ENCODE assay signal across 8 cellular contexts in genomic region chr18:35582899-35583558, GRCh38. TPM values are rescaled to one million over a fixed set of nuclear protein-coding genes. Genes with fewer than 3 reads are reported as not detected.
DNase-seq lines count a peak whose midpoint lies in the region; ATAC-seq and TF ChIP-seq lines count a peak whose summit lies in the region.

No MANE protein-coding gene starts in this region.

- H3K4me3 ChIP-seq in right cardiac atrium (ENCODE audit: low read length), result peak overlapping the region; percentile 92
- H3K4me3 ChIP-seq in foreskin fibroblast (ENCODE audit: low read depth in 1 of 2, low read length in 2 of 2), result peak overlapping the region; percentile 78 to 81
- no peak overlapping the region for H3K4me3 ChIP-seq in colonic mucosa

- peak overlapping the region; percentile 76 for H3K27ac Mint-ChIP-seq in stimulated activated effector memory CD8-positive, alpha-beta T cell treated with anti-CD3 and anti-CD28 coated beads, Interleukin-12 subunit alpha, Interleukin-12 subunit beta, amount 100 ng/mL, for 72 hours

- H3K27me3 ChIP-seq in right cardiac atrium (ENCODE audit: control insufficient read depth, insufficient read depth) (no peaks in the 10 kb centered on the region), colonic mucosa (no peaks in the 10 kb centered on the region)

- no peaks in the 10 kb centered on the region for H3K9me3 ChIP-seq in right cardiac atrium (ENCODE audit: control insufficient read depth, low read length)
- no peaks in the 10 kb centered on the region for H3K9me3 ChIP-seq in colonic mucosa

- ATAC-seq in right cardiac atrium (no peak), left cardiac atrium (no peak)
- ATAC-seq in stimulated activated effector memory CD8-positive, alpha-beta T cell treated with anti-CD3 and anti-CD28 coated beads, Interleukin-12 subunit alpha, Interleukin-12 subunit beta, amount 100 ng/mL, for 72 hours, result no peak

- H3K4me1 ChIP-seq in right cardiac atrium (ENCODE audit: control insufficient read depth, insufficient read depth, low read length) (no peaks in the 10 kb centered on the region), colonic mucosa (peaks cover 7% of the 10 kb centered on the region)

- H3K9me3 Mint-ChIP-seq in stimulated activated effector memory CD8-positive, alpha-beta T cell treated with anti-CD3 and anti-CD28 coated beads, Interleukin-12 subunit alpha, Interleukin-12 subunit beta, amount 100 ng/mL, for 72 hours, result no peaks in the 10 kb centered on the region

- H3K4me3 Mint-ChIP-seq in stimulated activated effector memory CD8-positive, alpha-beta T cell treated with anti-CD3 and anti-CD28 coated beads, Interleukin-12 subunit alpha, Interleukin-12 subunit beta, amount 100 ng/mL, for 72 hours, result peak overlapping the region; percentile 65

- H3K27ac ChIP-seq in right cardiac atrium (ENCODE audit: low read length) (no peak overlapping the region), colonic mucosa (no peak overlapping the region)

- 62% methylated on average over 6 of the region's 6 CpGs for WGBS in right cardiac atrium

- peak overlapping the region in 1 of 2 donors; percentile 19 for H3K9ac ChIP-seq in colonic mucosa (ENCODE audit: low read depth in 2 of 2, low read length in 2 of 2)

- no peaks in the 10 kb centered on the region for H3K36me3 ChIP-seq in colonic mucosa

- intact Hi-C loops in right cardiac atrium (cut with DNase I) (loop anchor here in 2 of 4 donors (5.0 to 10.0 kb wide), 2 partner anchors 102 to 176 kb away; no protein-coding TSS in a partner anchor), left cardiac atrium (cut with DNase I) (loop anchor here in 1 of 2 donors (5.0 to 10.0 kb wide), 3 partner anchors 86 to 168 kb away; partner anchors contain the start of gene INO80C), colonic mucosa (cut with DNase I) (no loop called here)

- peaks cover 43% of the 10 kb centered on the region for H3K4me1 Mint-ChIP-seq in stimulated activated effector memory CD8-positive, alpha-beta T cell treated with anti-CD3 and anti-CD28 coated beads, Interleukin-12 subunit alpha, Interleukin-12 subunit beta, amount 100 ng/mL, for 72 hours

- DNase-seq in right cardiac atrium, result no peak
- DNase-seq in left cardiac atrium, result no peak
- DNase-seq in RKO (ENCODE audit: low spot score), result peak; percentile 9
- peak; percentile 34 to 56 for DNase-seq in foreskin fibroblast
- no peak for DNase-seq in stimulated activated effector memory CD8-positive, alpha-beta T cell treated with anti-CD3 and anti-CD28 coated beads, Interleukin-12 subunit alpha, Interleukin-12 subunit beta, amount 100 ng/mL, for 72 hours (ENCODE audit: low spot score in 2 of 2)
- no peak for DNase-seq in colonic mucosa
- DNase-seq in HPDE6-E6E7 (ENCODE audit: extremely low spot score), result no peak
- no peak for DNase-seq in C1 segment of cervical spinal cord (lab: John Stamatoyannopoulos, UW)

- no peaks in the 10 kb centered on the region for H3K36me3 Mint-ChIP-seq in stimulated activated effector memory CD8-positive, alpha-beta T cell treated with anti-CD3 and anti-CD28 coated beads, Interleukin-12 subunit alpha, Interleukin-12 subunit beta, amount 100 ng/mL, for 72 hours

- no peak for TF ChIP-seq CTCF in foreskin fibroblast (IDR thresholded peaks at IDR 0.05; ENCODE audit: low read depth, low read length)
- TF ChIP-seq CTCF in colonic mucosa (IDR thresholded peaks at IDR 0.05), result no peak

RNA-seq across cellular contexts. Expression of gene GALNT1, which starts 1.5 kb away (rescaled TPM):
- 10 to 100 TPM; 47.8 to 60.3 (median 56.2) TPM for total RNA-seq in right cardiac atrium
- 17.8 TPM for polyA plus RNA-seq in right cardiac atrium
- total RNA-seq in left cardiac atrium, result 10 to 100 TPM; 54.1 to 58.5 TPM
- 100 to 1,000 TPM; 108 to 140 TPM for total RNA-seq in colonic mucosa

Comparison
In these comparisons a context has a peak if more than half of its experiments do, and no peak if none do; other contexts are left out.
1. DNase-seq: peak in RKO (single experiment) and foreskin fibroblast (2 of 2); none in right cardiac atrium (0 of 3), left cardiac atrium (single experiment), stimulated activated effector memory CD8-positive, alpha-beta T cell treated with anti-CD3 and anti-CD28 coated beads, Interleukin-12 subunit alpha, Interleukin-12 subunit beta, amount 100 ng/mL, for 72 hours (0 of 2), colonic mucosa (single experiment), HPDE6-E6E7 (single experiment) and C1 segment of cervical spinal cord (0 of 14).